8 cellular contexts compared by ENCODE assay signal in genomic region chr10:4131407-4132215, GRCh38.
A peak's percentile ranks its signal among the peaks of the same experiment; 100 is the strongest.
DNase-seq lines count a peak whose midpoint lies in the region; FAIRE-seq and TF ChIP-seq lines count a peak whose summit lies in the region.

No MANE protein-coding gene starts in this region.

- no peak for FAIRE-seq in urothelium cell line (lab: Jason Lieb, UNC)

- DNase-seq in GM13976 (ENCODE audit: low spot score) (peak; percentile 45), H4 (ENCODE audit: low spot score) (peak; percentile 79), LoVo (ENCODE audit: low spot score) (peak; percentile 59), amniotic epithelial cell (ENCODE audit: low read depth) (peak; percentile 74), kidney glomerular epithelial cell (lab: John Stamatoyannopoulos, UW) (peak; percentile 64), urothelium cell line (ENCODE audit: low spot score) (peak; percentile 12), NCI-H2196 (lab: John Stamatoyannopoulos, UW; ENCODE audit: unreplicated experiment) (no peak), NCI-H774 (lab: John Stamatoyannopoulos, UW) (no peak)

- TF ChIP-seq CTCF in GM13976 (IDR thresholded peaks at IDR 0.05; ENCODE audit: borderline replicate concordance, control extremely low read depth, extremely low read depth, insufficient read depth, missing control alignments) = no peak

- in situ Hi-C loops in GM13976 (cut with MboI; ENCODE audit: low sequenced_read_pairs, unreplicated experiment) = no loop called here

Comparison
In these comparisons a context has a peak if more than half of its experiments do, and no peak if none do; other contexts are left out.
1. DNase-seq: peak in GM13976 (single experiment), H4 (single experiment), LoVo (single experiment), amniotic epithelial cell (single experiment), kidney glomerular epithelial cell (single experiment) and urothelium cell line (single experiment); none in NCI-H2196 (single experiment) and NCI-H774 (single experiment).